Comparison of ENCODE assay signal across 22 cellular contexts in genomic region chr11:71093783-71094182, GRCh38.
A peak's percentile ranks its signal among the peaks of the same experiment; 100 is the strongest.
DNase-seq lines count a peak whose midpoint lies in the region; ATAC-seq, FAIRE-seq and TF ChIP-seq lines count a peak whose summit lies in the region.
"Had no signal": no experiment of that assay in that cellular context is flagged by ENCODE, and none has a peak within 500 bp of the region (broad histone marks: within the 10 kb centered on the region; RNA-seq: fewer than 3 reads in every experiment).

No MANE protein-coding gene starts in this region.

- H4K20me1 ChIP-seq in H1 (replicated peaks in 1 of 2; ENCODE audit: control insufficient read depth in 1 of 2, insufficient read depth in 2 of 2, low read length in 2 of 2), result peaks cover 3 to 15% of the 10 kb centered on the region in 2 experiments
- H4K20me1 ChIP-seq: BLaER1 treated with 17β-estradiol and CSF1 and Interleukin-3, amounts not matched to agents 10 nM and 100 nM had no signal

- H2BK20ac ChIP-seq in H1 (ENCODE audit: low read length), result no peak overlapping the region

- no TSS peak for BruUV-seq in Caco-2 (replicated peaks; lab: Mats Ljungman, UMichigan)

- H3K79me2 ChIP-seq in H1 (ENCODE audit: control insufficient read depth in 1 of 2, insufficient read depth in 2 of 2, low read length in 2 of 2), result peaks cover 0 to 5% of the 10 kb centered on the region in 2 experiments; a peak in 1 of 4 replicates

- FAIRE-seq in H1 (lab: Jason Lieb, UNC), result no peak
- FAIRE-seq: A204.1, D721Med, G401.6, GM12891, GM19239 had no signal

- peak overlapping the region; percentile 15 for H3K27ac Mint-ChIP-seq in Caco-2 (ENCODE audit: unreplicated experiment)
- H3K27ac Mint-ChIP-seq: B cell; CD4-positive, alpha-beta T cell; CD8-positive, alpha-beta T cell had no signal

- H3K23ac ChIP-seq in H1 (ENCODE audit: insufficient read length) (no peak overlapping the region), neuronal stem cell (ENCODE audit: low read depth, low read length, poor library complexity) (no peak overlapping the region)

- TF ChIP-seq EP300 in H1 (IDR thresholded peaks at IDR 0.05; ENCODE audit: borderline replicate concordance in 1 of 2, low read depth in 2 of 2, low read length in 2 of 2), result no peak

- H3K4me1 Mint-ChIP-seq in Caco-2 (ENCODE audit: low read depth, unreplicated experiment), result no peaks in the 10 kb centered on the region
- H3K4me1 Mint-ChIP-seq: B cell had no signal

- H4K91ac ChIP-seq in H1 (replicated peaks; ENCODE audit: insufficient read length, low read length) (no peak overlapping the region), neuronal stem cell (ENCODE audit: low read depth, low read length, poor library complexity) (no peak overlapping the region)

- H3K9me3 Mint-ChIP-seq in Caco-2 (ENCODE audit: unreplicated experiment), result no peaks in the 10 kb centered on the region
- H3K9me3 Mint-ChIP-seq: CD4-positive, alpha-beta T cell; CD8-positive, alpha-beta T cell had no signal

- no peak overlapping the region for H2BK15ac ChIP-seq in H1 (ENCODE audit: low read length)
- H2BK15ac ChIP-seq in neuronal stem cell (ENCODE audit: low read length), result no peak overlapping the region

- intact Hi-C loops in Caco-2 (cut with micrococcal nuclease; ENCODE audit: unreplicated experiment), result no loop called here
- intact Hi-C loops in psoas muscle (cut with DNase I), result no loop called here

- DNase-seq in Caco-2, result no peak
- no peak for DNase-seq in H1 (ENCODE audit: low read depth in 1 of 2, low spot score in 2 of 2)
- DNase-seq in neuronal stem cell (ENCODE audit: low spot score), result no peak
- no peak for DNase-seq in COR-L47 (lab: John Stamatoyannopoulos, UW)
- DNase-seq in NCI-H1105 (lab: John Stamatoyannopoulos, UW), result no peak
- no peak for DNase-seq in psoas muscle
- DNase-seq: 8988T; ACHN; AML-193; Calu3; CD4-positive, alpha-beta T cell; CD8-positive, alpha-beta T cell; DMS79 treated with DMSO at 0.1 percent for 48 hours; GF-D8 had no signal

- H3K27me3 ChIP-seq in Caco-2 (replicated peaks; ENCODE audit: control insufficient read depth, insufficient read depth, low read length) (no peaks in the 10 kb centered on the region), H1 (replicated peaks in 1 of 4; ENCODE audit: control insufficient read depth in 3 of 4, extremely low read depth in 1 of 4, insufficient read depth in 3 of 4, low read length in 3 of 4) (no peaks in the 10 kb centered on the region; a peak in 1 of 7 replicates), neuronal stem cell (ENCODE audit: control insufficient read depth in 3 of 3, insufficient read depth in 3 of 3, low read depth in 1 of 3, low read length in 3 of 3) (peaks cover 0 to 3% (median 0%) of the 10 kb centered on the region in 3 experiments), psoas muscle (ENCODE audit: insufficient read depth in 3 of 3, low read length in 2 of 3) (peaks cover 0 to 3% (median 0%) of the 10 kb centered on the region in 3 donors)
- H3K27me3 ChIP-seq: BLaER1 treated with 17β-estradiol and CSF1 and Interleukin-3, amounts not matched to agents 10 nM and 100 nM had no signal

- no peak overlapping the region for H4K5ac ChIP-seq in H1 (ENCODE audit: insufficient read length, low read depth, low read length)

- H3K4me1 ChIP-seq in Caco-2 (no peaks in the 10 kb centered on the region), H1 (replicated peaks in 1 of 4; ENCODE audit: control insufficient read depth in 3 of 4, insufficient read depth in 4 of 4, low read length in 3 of 4) (no peaks in the 10 kb centered on the region), neuronal stem cell (ENCODE audit: control insufficient read depth in 2 of 2, insufficient read depth in 1 of 2, low read depth in 1 of 2, low read length in 2 of 2) (peaks cover 0 to 4% of the 10 kb centered on the region in 2 donors), psoas muscle (no peaks in the 10 kb centered on the region)

- H2AK5ac ChIP-seq in H1 (ENCODE audit: low read depth, low read length), result no peak overlapping the region
- peak overlapping the region; percentile 15 for H2AK5ac ChIP-seq in neuronal stem cell (ENCODE audit: low read depth, low read length)

- no peak overlapping the region for H2BK5ac ChIP-seq in H1 (ENCODE audit: low read depth, low read length)
- H2BK5ac ChIP-seq in neuronal stem cell (ENCODE audit: low read length), result no peak overlapping the region

- no peaks in the 10 kb centered on the region for H3K27me3 Mint-ChIP-seq in Caco-2 (ENCODE audit: insufficient read depth, unreplicated experiment)
- H3K27me3 Mint-ChIP-seq: CD4-positive, alpha-beta T cell had no signal

- POLR2A ChIA-PET in Caco-2 (lab: Charles Lee), result no interaction called here
- POLR2A ChIA-PET in H1 (lab: Charles Lee; ENCODE audit: partially characterized antibody), result no interaction called here

- TF ChIP-seq RAD21 in H1 (IDR thresholded peaks at IDR 0.05 in 1 of 2, conservative IDR thresholded peaks at IDR 0.05 in 1 of 2; ENCODE audit: low read depth in 2 of 2, low read length in 2 of 2), result no peak

- H3K23me2 ChIP-seq in H1 (ENCODE audit: low read depth, low read length), result no peaks in the 10 kb centered on the region

- peak overlapping the region; percentile 22; the same call in 1 of the 2 replicates for H4K8ac ChIP-seq in H1 (ENCODE audit: extremely low read depth, insufficient read depth, low read length)
- no peak overlapping the region for H4K8ac ChIP-seq in neuronal stem cell (ENCODE audit: low read depth, low read length)

- peaks cover 5% of the 10 kb centered on the region for H3K79me1 ChIP-seq in H1 (ENCODE audit: low read depth, low read length)
- peaks cover 5% of the 10 kb centered on the region for H3K79me1 ChIP-seq in neuronal stem cell (ENCODE audit: low read depth, low read length)

- H3K36me3 ChIP-seq in Caco-2 (ENCODE audit: control insufficient read depth, insufficient read depth, low read length) (peaks cover 13% of the 10 kb centered on the region), H1 (ENCODE audit: control insufficient read depth in 2 of 4, insufficient read depth in 4 of 4, low read length in 3 of 4) (peaks cover 0 to 27% (median 15%) of the 10 kb centered on the region in 4 experiments; a peak in 6 of 8 replicates), neuronal stem cell (replicated peaks in 1 of 2; ENCODE audit: control insufficient read depth in 2 of 2, insufficient read depth in 2 of 2, low read length in 2 of 2) (peaks cover 0 to 3% of the 10 kb centered on the region in 2 donors), psoas muscle (ENCODE audit: insufficient read depth in 1 of 2, low read depth in 1 of 2) (no peaks in the 10 kb centered on the region)
- H3K36me3 ChIP-seq: BLaER1 treated with 17β-estradiol and CSF1 and Interleukin-3, amounts not matched to agents 10 nM and 100 nM had no signal

- H3K4ac ChIP-seq in H1 (replicated peaks; ENCODE audit: insufficient read length, low read depth, low read length) (no peak overlapping the region), neuronal stem cell (ENCODE audit: low read length) (no peak overlapping the region)

- no peak overlapping the region for H3K9ac ChIP-seq in H1 (replicated peaks in 1 of 4; ENCODE audit: extremely low read depth in 1 of 4, low read depth in 3 of 4, low read length in 3 of 4)
- no peak overlapping the region for H3K9ac ChIP-seq in neuronal stem cell (ENCODE audit: low read depth, low read length, poor library complexity)
- H3K9ac ChIP-seq: BLaER1 treated with 17β-estradiol and CSF1 and Interleukin-3, amounts not matched to agents 10 nM and 100 nM had no signal

- no peak overlapping the region for H3K4me3 Mint-ChIP-seq in Caco-2 (ENCODE audit: unreplicated experiment)
- H3K4me3 Mint-ChIP-seq: B cell; CD4-positive, alpha-beta T cell; CD8-positive, alpha-beta T cell had no signal

- H3K9me3 ChIP-seq in Caco-2 (no peaks in the 10 kb centered on the region), H1 (ENCODE audit: insufficient read depth in 2 of 2, low read depth in 1 of 2, low read length in 1 of 2) (no peaks in the 10 kb centered on the region), neuronal stem cell (replicated peaks in 1 of 2; ENCODE audit: control insufficient read depth in 2 of 2, insufficient read depth in 1 of 2, low read depth in 1 of 2, low read length in 2 of 2) (peaks cover 0 to 5% of the 10 kb centered on the region in 2 donors), psoas muscle (no peaks in the 10 kb centered on the region)
- H3K9me3 ChIP-seq: BLaER1 treated with 17β-estradiol and CSF1 and Interleukin-3, amounts not matched to agents 10 nM and 100 nM had no signal

- 92% methylated on average over 14 of the region's 14 CpGs; no CpG with 5 or more reads in 1 of the 2 experiments for WGBS in H1 (ENCODE audit: extremely low coverage in 1 of 2, insufficient coverage in 1 of 2, insufficient read length in 1 of 2, insufficient replicate concordance in 2 of 2, low coverage in 1 of 2, low lambda C conversion rate in 2 of 2, missing lambda C conversion rate in 1 of 2), 2 experiments
- WGBS in neuronal stem cell (ENCODE audit: extremely low coverage in 2 of 2, insufficient read length in 2 of 2, insufficient replicate concordance in 1 of 2), 2 donors, result no CpG with 5 or more reads among the region's 14 CpGs
- WGBS in psoas muscle, 3 donors, result 91 to 93% (median 91%) methylated on average over 13 to 14 of the region's 14 CpGs

- H2BK120ac ChIP-seq in H1 (replicated peaks; ENCODE audit: low read depth, low read length) (no peak overlapping the region), neuronal stem cell (ENCODE audit: low read depth, low read length) (no peak overlapping the region)

- ATAC-seq in psoas muscle, result no peak
- ATAC-seq: CD8-positive, alpha-beta T cell had no signal

- H3K4me2 ChIP-seq in H1 (ENCODE audit: insufficient read depth in 1 of 2, low read depth in 2 of 2, low read length in 2 of 2) (no peak overlapping the region), neuronal stem cell (ENCODE audit: insufficient read depth, low read length, poor library complexity, severe bottlenecking) (no peak overlapping the region)
- H3K4me2 ChIP-seq: BLaER1 treated with 17β-estradiol and CSF1 and Interleukin-3, amounts not matched to agents 10 nM and 100 nM had no signal

- H3K27ac ChIP-seq in H1 (ENCODE audit: low read depth, low read length) (no peak overlapping the region), neuronal stem cell (replicated peaks; ENCODE audit: low read length) (no peak overlapping the region), psoas muscle (no peak overlapping the region)
- H3K27ac ChIP-seq: BLaER1 treated with 17β-estradiol and CSF1 and Interleukin-3, amounts not matched to agents 10 nM and 100 nM; C4-2B had no signal

- H3K56ac ChIP-seq in H1 (replicated peaks; ENCODE audit: insufficient read length, low read depth, low read length), result no peak overlapping the region

- H2AFZ ChIP-seq in H1 (ENCODE audit: low read length) (no peak overlapping the region), neuronal stem cell (ENCODE audit: low read length) (no peak overlapping the region)

- H3K36me3 Mint-ChIP-seq in Caco-2 (ENCODE audit: insufficient read depth, unreplicated experiment), result peaks cover 91% of the 10 kb centered on the region
- H3K36me3 Mint-ChIP-seq: CD8-positive, alpha-beta T cell had no signal

- CTCF ChIA-PET in Caco-2 (lab: Charles Lee), result no interaction called here
- CTCF ChIA-PET in H1 (lab: Charles Lee; ENCODE audit: partially characterized antibody), result interaction anchor here (0.7 to 0.9 kb wide), 2 partner anchors 20 to 326 kb away, joined by 3 read pairs; no protein-coding TSS in a partner anchor

- H3K4me3 ChIP-seq in Caco-2 (ENCODE audit: low read depth, low read length) (no peak overlapping the region), H1 (ENCODE audit: extremely low read depth in 1 of 4, insufficient read depth in 2 of 4, low read depth in 3 of 4, low read length in 4 of 4) (no peak overlapping the region), neuronal stem cell (ENCODE audit: low read length in 2 of 2) (peak overlapping the region in 1 of 2 donors; percentile 47), psoas muscle (no peak overlapping the region)
- H3K4me3 ChIP-seq: BLaER1 treated with 17β-estradiol and CSF1 and Interleukin-3, amounts not matched to agents 10 nM and 100 nM had no signal

- no peak overlapping the region for H3K18ac ChIP-seq in H1 (ENCODE audit: extremely low read depth, low read length)
- peak overlapping the region; percentile 84 for H3K18ac ChIP-seq in neuronal stem cell (ENCODE audit: low read length)

- H2BK12ac ChIP-seq in H1 (ENCODE audit: low read depth, low read length), result no peak overlapping the region
- H2BK12ac ChIP-seq in neuronal stem cell (ENCODE audit: low read length), result no peak overlapping the region

- TF ChIP-seq CTCF in Caco-2 (IDR thresholded peaks at IDR 0.05; ENCODE audit: insufficient read depth in 1 of 2, low read depth in 1 of 2, low read length in 1 of 2, severe bottlenecking in 1 of 2, unreplicated experiment in 1 of 2), result no peak
- no peak for TF ChIP-seq CTCF in H1 (IDR thresholded peaks at IDR 0.05; ENCODE audit: control extremely low read depth in 1 of 3, insufficient read depth in 1 of 3, low read depth in 1 of 3, low read length in 3 of 3)
- no peak for TF ChIP-seq CTCF in psoas muscle (IDR thresholded peaks at IDR 0.05)

- TF ChIP-seq POLR2A in H1 (IDR thresholded peaks at IDR 0.05; ENCODE audit: control extremely low read depth in 1 of 2, low read depth in 2 of 2, low read length in 2 of 2), result no peak

- H3K14ac ChIP-seq in H1 (ENCODE audit: insufficient read length) (no peak overlapping the region), neuronal stem cell (ENCODE audit: low read length) (peak overlapping the region; percentile 90)
